ENCODE assay signal across 10 cellular contexts in genomic region chr2:86747708-86748627, GRCh38. TPM values are rescaled to one million over a fixed set of nuclear protein-coding genes. Genes with fewer than 3 reads are reported as not detected.
DNase-seq lines count a peak whose midpoint lies in the region; ATAC-seq and TF ChIP-seq lines count a peak whose summit lies in the region.
"Had no signal": no experiment of that assay in that cellular context is flagged by ENCODE, and none has a peak within 500 bp of the region (broad histone marks: within the 10 kb centered on the region; RNA-seq: fewer than 3 reads in every experiment).

No MANE protein-coding gene starts in this region.

- peaks cover 68% of the 10 kb centered on the region for H3K36me3 ChIP-seq in SK-N-MC (ENCODE audit: insufficient read depth, low read length)

- H3K9me3 ChIP-seq in SK-N-MC (ENCODE audit: low read depth, low read length) = peaks cover 16% of the 10 kb centered on the region; the same call in 1 of the 2 replicates
- H3K9me3 ChIP-seq: neutrophil, SJSA1 had no signal

- H3K36me3 Mint-ChIP-seq in progenitor cell of endocrine pancreas (ENCODE audit: insufficient read depth) = peaks cover 37% of the 10 kb centered on the region

- DNase-seq in GM03348 (ENCODE audit: low spot score) (peak; percentile 76), SK-N-MC (ENCODE audit: low read depth, low spot score) (peak; percentile 73), glomerular visceral epithelial cell (ENCODE audit: extremely low spot score) (peak; percentile 1), progenitor cell of endocrine pancreas (ENCODE audit: low spot score, unreplicated experiment) (no peak)
- no peak for DNase-seq in effector CD4-positive, alpha-beta T cell
- no peak for DNase-seq in stimulated activated naive CD4-positive, alpha-beta T cell treated with Interleukin-2 at 50 U/mL for 16 hours (lab: John Stamatoyannopoulos, UW)

- no peak overlapping the region for H3K4me3 ChIP-seq in SK-N-MC
- H3K4me3 ChIP-seq: SJSA1 had no signal

- no peaks in the 10 kb centered on the region for H3K27me3 Mint-ChIP-seq in progenitor cell of endocrine pancreas

- peak overlapping the region; percentile 49 for H3K9ac ChIP-seq in SK-N-MC (ENCODE audit: insufficient read length)

- no peak overlapping the region for H3K27ac Mint-ChIP-seq in progenitor cell of endocrine pancreas

- peak overlapping the region; percentile 84 for H3K27ac ChIP-seq in SK-N-MC
- H3K27ac ChIP-seq in temporal lobe (ENCODE audit: low read depth, low read length) = peak overlapping the region; percentile 52
- H3K27ac ChIP-seq: SJSA1 had no signal

- no peak overlapping the region for H3K4me3 Mint-ChIP-seq in progenitor cell of endocrine pancreas (ENCODE audit: low read depth)

- H3K9me3 Mint-ChIP-seq in progenitor cell of endocrine pancreas (ENCODE audit: low read depth) = peaks cover 14% of the 10 kb centered on the region

- no peak for TF ChIP-seq CTCF in progenitor cell of endocrine pancreas (IDR thresholded peaks at IDR 0.05; ENCODE audit: unreplicated experiment)

- peak; percentile 56 for ATAC-seq in HG02852 (IDR thresholded peaks at IDR 0.05; ENCODE audit: unreplicated experiment)

- no peaks in the 10 kb centered on the region for H3K4me1 Mint-ChIP-seq in progenitor cell of endocrine pancreas (ENCODE audit: low read depth)

RNA-seq across cellular contexts. Expression of gene RMND5A, which starts 27.9 kb away (rescaled TPM):
- total RNA-seq in temporal lobe (41.3 TPM), progenitor cell of endocrine pancreas (49.6 and 49.9 TPM in 2 replicates)

RNA-seq across cellular contexts. Expression of gene CD8A, which starts 42.7 kb away (rescaled TPM):
- 2.0 TPM for total RNA-seq in temporal lobe
- 0.13 and 0.19 TPM in 2 replicates for total RNA-seq in progenitor cell of endocrine pancreas
- total RNA-seq: SJSA1 had no signal

Comparison
In these comparisons a context has a peak if more than half of its experiments do, and no peak if none do; other contexts are left out.
1. DNase-seq: peak in GM03348 (single experiment), SK-N-MC (single experiment) and glomerular visceral epithelial cell (single experiment); none in progenitor cell of endocrine pancreas (single experiment), effector CD4-positive, alpha-beta T cell (single experiment) and stimulated activated naive CD4-positive, alpha-beta T cell treated with Interleukin-2 at 50 U/mL for 16 hours (single experiment).